ENCODE assay signal across 13 cellular contexts in the genomic region with DNA sequence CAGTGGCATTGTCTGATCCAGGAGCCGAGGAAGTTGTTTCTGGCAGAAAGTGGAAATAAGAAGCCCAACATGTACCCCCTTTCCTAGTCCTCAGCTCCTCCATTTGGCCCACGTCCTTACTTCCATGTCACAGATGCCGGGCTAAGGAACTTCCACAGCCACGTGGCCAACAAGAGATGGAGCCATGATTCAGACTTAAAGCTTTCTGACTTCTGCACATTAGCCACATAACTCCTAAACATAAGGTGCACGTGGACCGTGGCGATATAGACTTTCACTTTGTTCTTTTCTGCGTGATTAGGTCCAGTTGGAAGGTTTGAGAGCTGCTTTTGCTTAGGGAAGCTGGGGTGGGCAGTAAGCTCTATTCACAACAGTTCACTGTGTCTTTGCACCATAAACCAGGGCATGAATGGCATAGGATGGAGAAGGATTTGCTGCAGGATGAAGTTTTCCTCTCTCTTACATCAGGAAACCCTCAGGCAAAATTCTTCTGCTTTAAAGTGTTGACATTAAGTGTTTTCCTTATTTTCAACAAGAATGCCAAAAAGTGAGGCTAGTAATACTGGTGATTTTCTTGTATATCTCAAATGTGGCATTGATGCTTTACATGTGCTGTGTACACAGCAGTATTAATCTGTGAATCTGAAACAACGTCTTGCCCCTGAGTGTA.
DNase-seq lines count a peak whose midpoint lies in the region; ATAC-seq and TF ChIP-seq lines count a peak whose summit lies in the region.
"Had no signal": no experiment of that assay in that cellular context is flagged by ENCODE, and none has a peak within 500 bp of the region (broad histone marks: within the 10 kb centered on the region; RNA-seq: fewer than 3 reads in every experiment).

No MANE protein-coding gene starts in this region.

- H3K36me3 Mint-ChIP-seq in CD4-positive, alpha-beta T cell (ENCODE audit: low read depth): peaks cover 81% of the 10 kb centered on the region

- no peak overlapping the region for H3K27ac ChIP-seq in CD4-positive, alpha-beta T cell (ENCODE audit: low read depth, low read length)
- H3K27ac ChIP-seq in esophagus squamous epithelium (peak overlapping the region in 3 of 4 donors; percentile 8 to 73 (median 69)), rectal smooth muscle tissue (ENCODE audit: low read depth, low read length) (peak overlapping the region; percentile 72), Peyer's patch (no peak overlapping the region), left lung (peak overlapping the region in 1 of 2 donors; percentile 47), SJCRH30 (no peak overlapping the region)

- H3K4me1 ChIP-seq in esophagus squamous epithelium: peaks cover 11 to 94% (median 42%) of the 10 kb centered on the region in 3 donors
- peaks cover 72% of the 10 kb centered on the region for H3K4me1 ChIP-seq in rectal smooth muscle tissue (ENCODE audit: control insufficient read depth, insufficient read depth, low read length)
- peaks cover 0 to 41% (median 1%) of the 10 kb centered on the region in 4 donors for H3K4me1 ChIP-seq in Peyer's patch
- peaks cover 32 to 91% of the 10 kb centered on the region in 2 donors for H3K4me1 ChIP-seq in left lung
- no peaks in the 10 kb centered on the region for H3K4me1 ChIP-seq in SJCRH30

- no peak for TF ChIP-seq CTCF in CD4-positive, alpha-beta T cell (IDR thresholded peaks at IDR 0.05)
- TF ChIP-seq CTCF in esophagus squamous epithelium (IDR thresholded peaks at IDR 0.05) (no peak), Peyer's patch (IDR thresholded peaks at IDR 0.05) (no peak), left lung (IDR thresholded peaks at IDR 0.05) (no peak)

- TF ChIP-seq POLR2A in esophagus squamous epithelium (IDR thresholded peaks at IDR 0.05) (no peak), Peyer's patch (IDR thresholded peaks at IDR 0.05) (no peak)

- no peaks in the 10 kb centered on the region for H3K9me3 ChIP-seq in CD4-positive, alpha-beta T cell (ENCODE audit: control insufficient read depth, low read length)
- H3K9me3 ChIP-seq in esophagus squamous epithelium: no peaks in the 10 kb centered on the region
- no peaks in the 10 kb centered on the region for H3K9me3 ChIP-seq in Peyer's patch
- H3K9me3 ChIP-seq in left lung: no peaks in the 10 kb centered on the region
- no peaks in the 10 kb centered on the region for H3K9me3 ChIP-seq in SJCRH30 (replicated peaks)

- H3K27me3 Mint-ChIP-seq in CD4-positive, alpha-beta T cell: no peaks in the 10 kb centered on the region

- DNase-seq in CD4-positive, alpha-beta T cell: no peak
- DNase-seq in EL: peak; percentile 40
- no peak for DNase-seq in esophagus squamous epithelium (lab: John Stamatoyannopoulos, UW)
- DNase-seq in Peyer's patch: no peak
- DNase-seq in left lung: no peak
- no peak for DNase-seq in SJCRH30
- DNase-seq: DND-41, HCEC 1CT, NCI-H1105 treated with DMSO at 0.1 percent for 48 hours, SHP77 had no signal

- H3K4me3 ChIP-seq in esophagus squamous epithelium (no peak overlapping the region), rectal smooth muscle tissue (ENCODE audit: low read length) (no peak overlapping the region), Peyer's patch (no peak overlapping the region), left lung (no peak overlapping the region), SJCRH30 (no peak overlapping the region)
- H3K4me3 ChIP-seq: K562 had no signal

- H3K4me1 Mint-ChIP-seq in CD4-positive, alpha-beta T cell (ENCODE audit: low read depth): peaks cover 64% of the 10 kb centered on the region

- intact Hi-C loops in CD4-positive, alpha-beta T cell (cut with DNase I, micrococcal nuclease): no loop called here
- intact Hi-C loops in esophagus squamous epithelium (cut with DNase I) (no loop called here), left lung (cut with DNase I) (no loop called here)

- H3K27ac Mint-ChIP-seq in CD4-positive, alpha-beta T cell: peak overlapping the region; percentile 58

- WGBS in esophagus squamous epithelium, 2 donors: 77 to 84% methylated on average over 8 to 9 of the region's 9 CpGs

- POLR2A ChIA-PET in CD4-positive, alpha-beta T cell (lab: Charles Lee): no interaction called here

- H3K9me3 Mint-ChIP-seq in CD4-positive, alpha-beta T cell: no peaks in the 10 kb centered on the region

- no peak overlapping the region for H3K4me3 Mint-ChIP-seq in CD4-positive, alpha-beta T cell

- H3K27me3 ChIP-seq in CD4-positive, alpha-beta T cell (ENCODE audit: control insufficient read depth, insufficient read depth, low read length): no peaks in the 10 kb centered on the region
- no peaks in the 10 kb centered on the region for H3K27me3 ChIP-seq in esophagus squamous epithelium
- H3K27me3 ChIP-seq in rectal smooth muscle tissue (ENCODE audit: control insufficient read depth, insufficient read depth, low read length): no peaks in the 10 kb centered on the region
- no peaks in the 10 kb centered on the region for H3K27me3 ChIP-seq in Peyer's patch
- no peaks in the 10 kb centered on the region for H3K27me3 ChIP-seq in left lung
- no peaks in the 10 kb centered on the region for H3K27me3 ChIP-seq in SJCRH30

- H3K36me3 ChIP-seq in esophagus squamous epithelium (peaks cover 0 to 51% (median 0%) of the 10 kb centered on the region in 3 donors), rectal smooth muscle tissue (ENCODE audit: control insufficient read depth, insufficient read depth, low read length) (peaks cover 5% of the 10 kb centered on the region), Peyer's patch (peaks cover 0 to 13% (median 0%) of the 10 kb centered on the region in 3 donors), left lung (peaks cover 0 to 47% of the 10 kb centered on the region in 2 donors), SJCRH30 (peaks cover 11% of the 10 kb centered on the region)

- no peak for ATAC-seq in CD4-positive, alpha-beta T cell (ENCODE audit: poor library complexity)
- no peak for ATAC-seq in GM18870 (IDR thresholded peaks at IDR 0.05; ENCODE audit: unreplicated experiment)
- ATAC-seq in left lung: no peak
- ATAC-seq: K562 had no signal

- CTCF ChIA-PET in CD4-positive, alpha-beta T cell (lab: Charles Lee): interaction anchor here (0.9 to 3.3 kb wide), 3 partner anchors 10 to 64 kb away, joined by 3 to 13 read pairs (median 3); no protein-coding TSS in a partner anchor

- no peak overlapping the region for H3K9ac ChIP-seq in rectal smooth muscle tissue (ENCODE audit: low read length)

Comparison
In these comparisons a context has a peak if more than half of its experiments do, and no peak if none do; other contexts are left out.
1. H3K27ac ChIP-seq: peak in esophagus squamous epithelium (3 of 4) and rectal smooth muscle tissue (single experiment); none in CD4-positive, alpha-beta T cell (single experiment), Peyer's patch (0 of 4) and SJCRH30 (single experiment).